15 cellular contexts compared by ENCODE assay signal in the genomic region with DNA sequence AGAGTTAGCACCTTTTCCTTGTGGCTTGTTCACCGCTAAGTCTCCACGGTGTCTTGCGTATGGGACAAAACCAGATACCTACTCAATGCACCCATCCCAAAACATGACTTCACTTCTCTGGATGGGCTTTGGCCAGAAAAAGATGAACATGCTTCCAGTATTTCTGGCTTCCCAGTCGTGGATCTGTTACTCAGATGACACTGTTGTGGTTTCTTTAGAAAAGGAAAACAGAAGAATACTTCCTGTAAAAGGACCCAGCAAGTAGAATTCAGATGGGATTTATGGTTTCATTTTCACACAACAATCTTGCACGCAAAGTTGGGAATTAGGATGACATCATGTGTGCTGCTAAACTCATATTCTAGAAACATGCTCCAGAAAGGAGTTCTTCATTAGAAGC.
A peak's percentile ranks its signal among the peaks of the same experiment; 100 is the strongest.
DNase-seq lines count a peak whose midpoint lies in the region; ATAC-seq and TF ChIP-seq lines count a peak whose summit lies in the region.
"Had no signal": no experiment of that assay in that cellular context is flagged by ENCODE, and none has a peak within 500 bp of the region (broad histone marks: within the 10 kb centered on the region; RNA-seq: fewer than 3 reads in every experiment).

No MANE protein-coding gene starts in this region.

- no peaks in the 10 kb centered on the region for H3K36me3 Mint-ChIP-seq in neural crest cell (ENCODE audit: low read depth)
- H3K36me3 Mint-ChIP-seq in CD8-positive, alpha-beta T cell, result no peaks in the 10 kb centered on the region
- H3K36me3 Mint-ChIP-seq: naive B cell had no signal

- H3K9me3 ChIP-seq in CD8-positive, alpha-beta T cell (ENCODE audit: low read length), result no peaks in the 10 kb centered on the region
- H3K9me3 ChIP-seq: BLaER1 treated with 17β-estradiol and CSF1 and Interleukin-3, amounts not matched to agents 10 nM and 100 nM; esophagus muscularis mucosa; vagina had no signal

- TF ChIP-seq CTCF in AG09309 (IDR thresholded peaks at IDR 0.05; ENCODE audit: control insufficient read depth, insufficient read depth, low read depth, low read length, missing control alignments), result no peak
- TF ChIP-seq CTCF in neural crest cell (conservative IDR thresholded peaks at IDR 0.05), result no peak
- no peak for TF ChIP-seq CTCF in CD8-positive, alpha-beta T cell (IDR thresholded peaks at IDR 0.05)

- CTCF ChIA-PET in CD8-positive, alpha-beta T cell (lab: Charles Lee), result no interaction called here

- peak overlapping the region; percentile 10 for H3K4me3 ChIP-seq in AG09309 (ENCODE audit: control insufficient read depth, low read depth, low read length)
- no peak overlapping the region for H3K4me3 ChIP-seq in CD8-positive, alpha-beta T cell (ENCODE audit: low read depth, low read length)
- H3K4me3 ChIP-seq: BLaER1 treated with 17β-estradiol and CSF1 and Interleukin-3, amounts not matched to agents 10 nM and 100 nM; vagina had no signal

- H3K36me3 ChIP-seq in CD8-positive, alpha-beta T cell (ENCODE audit: insufficient read depth, low read length), result no peaks in the 10 kb centered on the region
- H3K36me3 ChIP-seq: BLaER1 treated with 17β-estradiol and CSF1 and Interleukin-3, amounts not matched to agents 10 nM and 100 nM; esophagus muscularis mucosa; vagina had no signal

- DNase-seq in AG09309 (ENCODE audit: low read depth) (peak; percentile 88), HT1080 (ENCODE audit: low read depth) (peak; percentile 59), dedifferentiated amniotic fluid mesenchymal stem cell (ENCODE audit: extremely low spot score) (peak; percentile 92), neural crest cell (ENCODE audit: low read depth, low spot score) (no peak), NCI-H187 (lab: John Stamatoyannopoulos, UW) (no peak), SIG-M5 (lab: John Stamatoyannopoulos, UW) (no peak), NCI-H2107 treated with DMSO at 0.1 percent for 48 hours (lab: John Stamatoyannopoulos, UW; ENCODE audit: unreplicated experiment) (no peak)
- DNase-seq in CD8-positive, alpha-beta T cell, result no peak
- DNase-seq: activated CD4-positive, alpha-beta T cell treated with anti-CD3 and anti-CD28 coated beads, Interleukin-2, amount 50 U/mL, for 48 hours; cerebellar nuclear complex; naive B cell had no signal

- no peaks in the 10 kb centered on the region for H3K9me3 Mint-ChIP-seq in neural crest cell
- H3K9me3 Mint-ChIP-seq in CD8-positive, alpha-beta T cell, result no peaks in the 10 kb centered on the region
- H3K9me3 Mint-ChIP-seq: T-helper 2 cell treated with Interferon-gamma antibody and Interleukin-4, amounts not matched to agents 5 μg/mL and 100 μg/mL, for 36 hours had no signal

- POLR2A ChIA-PET in CD8-positive, alpha-beta T cell (lab: Charles Lee), result no interaction called here

- no peaks in the 10 kb centered on the region for H3K27me3 ChIP-seq in CD8-positive, alpha-beta T cell (ENCODE audit: insufficient read depth, low read length)
- H3K27me3 ChIP-seq: BLaER1 treated with 17β-estradiol and CSF1 and Interleukin-3, amounts not matched to agents 10 nM and 100 nM; esophagus muscularis mucosa; vagina had no signal

- intact Hi-C loops in CD8-positive, alpha-beta T cell (cut with DNase I, micrococcal nuclease), result no loop called here

- H3K4me1 ChIP-seq in CD8-positive, alpha-beta T cell (ENCODE audit: insufficient read depth, low read length), result no peaks in the 10 kb centered on the region
- H3K4me1 ChIP-seq: esophagus muscularis mucosa had no signal

- H3K4me3 Mint-ChIP-seq in neural crest cell, result no peak overlapping the region
- H3K4me3 Mint-ChIP-seq in CD8-positive, alpha-beta T cell, result no peak overlapping the region
- H3K4me3 Mint-ChIP-seq: naive B cell; T-helper 2 cell treated with Interferon-gamma antibody and Interleukin-4, amounts not matched to agents 5 μg/mL and 100 μg/mL, for 36 hours had no signal

- H3K27ac Mint-ChIP-seq in neural crest cell (ENCODE audit: unreplicated experiment), result peak overlapping the region; percentile 12
- H3K27ac Mint-ChIP-seq in CD8-positive, alpha-beta T cell, result no peak overlapping the region
- H3K27ac Mint-ChIP-seq: naive B cell; T-helper 2 cell treated with Interferon-gamma antibody and Interleukin-4, amounts not matched to agents 5 μg/mL and 100 μg/mL, for 36 hours had no signal

- H3K27me3 Mint-ChIP-seq in neural crest cell (ENCODE audit: low read depth), result no peaks in the 10 kb centered on the region
- no peaks in the 10 kb centered on the region for H3K27me3 Mint-ChIP-seq in CD8-positive, alpha-beta T cell (ENCODE audit: low read depth)

- peaks cover 79% of the 10 kb centered on the region for H3K4me1 Mint-ChIP-seq in neural crest cell
- no peaks in the 10 kb centered on the region for H3K4me1 Mint-ChIP-seq in CD8-positive, alpha-beta T cell (ENCODE audit: low read depth)
- H3K4me1 Mint-ChIP-seq: naive B cell had no signal

- H3K27ac ChIP-seq in CD8-positive, alpha-beta T cell (ENCODE audit: low read depth, low read length), result no peak overlapping the region
- H3K27ac ChIP-seq: BLaER1 treated with 17β-estradiol and CSF1 and Interleukin-3, amounts not matched to agents 10 nM and 100 nM; esophagus muscularis mucosa; vagina had no signal

- ATAC-seq in CD8-positive, alpha-beta T cell, result no peak

Comparison
In these comparisons a context has a peak if more than half of its experiments do, and no peak if none do; other contexts are left out.
1. DNase-seq: peak in AG09309 (single experiment), HT1080 (single experiment) and dedifferentiated amniotic fluid mesenchymal stem cell (single experiment); none in neural crest cell (single experiment), NCI-H187 (0 of 2), SIG-M5 (single experiment), CD8-positive, alpha-beta T cell (0 of 7) and NCI-H2107 treated with DMSO at 0.1 percent for 48 hours (single experiment).